ENCODE assay signal across 1 cellular context in the genomic region with DNA sequence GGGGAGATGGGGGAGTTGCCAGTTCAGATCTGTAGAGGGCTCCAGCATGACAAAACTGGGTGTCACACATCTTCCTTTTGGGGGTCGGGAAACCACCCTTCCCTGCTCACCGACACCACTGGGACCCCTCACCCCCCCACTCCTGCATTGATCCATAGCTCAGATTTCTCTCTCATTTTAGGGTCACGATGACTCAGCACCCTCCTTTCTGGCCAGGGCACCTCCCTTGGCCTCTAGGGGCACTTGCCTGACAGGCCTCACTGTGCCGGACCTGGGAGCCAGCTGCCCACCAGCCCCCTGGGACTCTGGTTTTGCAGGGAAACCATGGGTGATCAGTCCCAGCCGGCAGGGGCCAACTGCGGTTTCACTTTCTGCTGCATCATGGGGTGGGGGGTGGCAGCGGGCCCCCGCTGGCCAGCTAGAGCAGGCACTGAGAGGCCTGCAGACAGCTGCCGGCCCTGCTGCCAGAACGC.
TF ChIP-seq lines count a peak whose summit lies in the region.

No MANE protein-coding gene starts in this region.

TF ChIP-seq in HepG2, 621 proteins besides CTCF, POLR2A, EP300 and RAD21 (continued from another document and continues in another):
- TF ChIP-seq ATAD3A (CRISPR knock-in tag; IDR thresholded peaks at IDR 0.05) = no peak
- TF ChIP-seq ZNF619 (CRISPR knock-in tag; IDR thresholded peaks at IDR 0.05) = no peak
- TF ChIP-seq, protein P1, sequence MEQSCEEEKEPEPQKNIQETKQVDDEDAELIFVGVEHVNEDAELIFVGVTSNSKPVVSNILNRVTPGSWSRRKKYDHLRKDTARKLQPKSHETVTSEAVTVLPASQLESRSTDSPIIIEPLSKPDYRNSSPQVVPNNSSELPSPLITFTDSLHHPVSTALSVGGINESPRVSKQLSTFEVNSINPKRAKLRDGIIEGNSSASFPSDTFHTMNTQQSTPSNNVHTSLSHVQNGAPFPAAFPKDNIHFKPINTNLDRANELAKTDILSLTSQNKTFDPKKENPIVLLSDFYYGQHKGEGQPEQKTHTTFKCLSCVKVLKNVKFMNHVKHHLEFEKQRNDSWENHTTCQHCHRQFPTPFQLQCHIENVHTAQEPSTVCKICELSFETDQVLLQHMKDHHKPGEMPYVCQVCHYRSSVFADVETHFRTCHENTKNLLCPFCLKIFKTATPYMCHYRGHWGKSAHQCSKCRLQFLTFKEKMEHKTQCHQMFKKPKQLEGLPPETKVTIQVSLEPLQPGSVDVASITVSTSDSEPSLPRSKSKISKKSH (CRISPR knock-in tag; IDR thresholded peaks at IDR 0.05; ENCODE audit: borderline replicate concordance) = no peak; the same call in 1 of the 2 replicates
- TF ChIP-seq ZNF350 (CRISPR knock-in tag; IDR thresholded peaks at IDR 0.05; ENCODE audit: borderline replicate concordance, low read depth) = no peak
- no peak for TF ChIP-seq BRD4 (CRISPR knock-in tag; IDR thresholded peaks at IDR 0.05)
- TF ChIP-seq FLYWCH1 (CRISPR knock-in tag; IDR thresholded peaks at IDR 0.05) = no peak
- no peak for TF ChIP-seq HES4 (CRISPR knock-in tag; IDR thresholded peaks at IDR 0.05; ENCODE audit: borderline replicate concordance)
- TF ChIP-seq, protein P2, sequence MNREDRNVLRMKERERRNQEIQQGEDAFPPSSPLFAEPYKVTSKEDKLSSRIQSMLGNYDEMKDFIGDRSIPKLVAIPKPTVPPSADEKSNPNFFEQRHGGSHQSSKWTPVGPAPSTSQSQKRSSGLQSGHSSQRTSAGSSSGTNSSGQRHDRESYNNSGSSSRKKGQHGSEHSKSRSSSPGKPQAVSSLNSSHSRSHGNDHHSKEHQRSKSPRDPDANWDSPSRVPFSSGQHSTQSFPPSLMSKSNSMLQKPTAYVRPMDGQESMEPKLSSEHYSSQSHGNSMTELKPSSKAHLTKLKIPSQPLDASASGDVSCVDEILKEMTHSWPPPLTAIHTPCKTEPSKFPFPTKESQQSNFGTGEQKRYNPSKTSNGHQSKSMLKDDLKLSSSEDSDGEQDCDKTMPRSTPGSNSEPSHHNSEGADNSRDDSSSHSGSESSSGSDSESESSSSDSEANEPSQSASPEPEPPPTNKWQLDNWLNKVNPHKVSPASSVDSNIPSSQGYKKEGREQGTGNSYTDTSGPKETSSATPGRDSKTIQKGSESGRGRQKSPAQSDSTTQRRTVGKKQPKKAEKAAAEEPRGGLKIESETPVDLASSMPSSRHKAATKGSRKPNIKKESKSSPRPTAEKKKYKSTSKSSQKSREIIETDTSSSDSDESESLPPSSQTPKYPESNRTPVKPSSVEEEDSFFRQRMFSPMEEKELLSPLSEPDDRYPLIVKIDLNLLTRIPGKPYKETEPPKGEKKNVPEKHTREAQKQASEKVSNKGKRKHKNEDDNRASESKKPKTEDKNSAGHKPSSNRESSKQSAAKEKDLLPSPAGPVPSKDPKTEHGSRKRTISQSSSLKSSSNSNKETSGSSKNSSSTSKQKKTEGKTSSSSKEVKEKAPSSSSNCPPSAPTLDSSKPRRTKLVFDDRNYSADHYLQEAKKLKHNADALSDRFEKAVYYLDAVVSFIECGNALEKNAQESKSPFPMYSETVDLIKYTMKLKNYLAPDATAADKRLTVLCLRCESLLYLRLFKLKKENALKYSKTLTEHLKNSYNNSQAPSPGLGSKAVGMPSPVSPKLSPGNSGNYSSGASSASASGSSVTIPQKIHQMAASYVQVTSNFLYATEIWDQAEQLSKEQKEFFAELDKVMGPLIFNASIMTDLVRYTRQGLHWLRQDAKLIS (CRISPR knock-in tag; IDR thresholded peaks at IDR 0.05) = no peak
- no peak for TF ChIP-seq USF2 (IDR thresholded peaks at IDR 0.05; ENCODE audit: low read depth, low read length)
- no peak for TF ChIP-seq USF2 (CRISPR knock-in tag; IDR thresholded peaks at IDR 0.05; ENCODE audit: borderline replicate concordance)
- TF ChIP-seq, protein P3, sequence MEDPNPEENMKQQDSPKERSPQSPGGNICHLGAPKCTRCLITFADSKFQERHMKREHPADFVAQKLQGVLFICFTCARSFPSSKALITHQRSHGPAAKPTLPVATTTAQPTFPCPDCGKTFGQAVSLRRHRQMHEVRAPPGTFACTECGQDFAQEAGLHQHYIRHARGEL (CRISPR knock-in tag; IDR thresholded peaks at IDR 0.05) = no peak
- no peak for TF ChIP-seq PCBP2 (optimal IDR thresholded peaks at IDR 0.05; ENCODE audit: low read depth, low read length, poor library complexity, severe bottlenecking)
- TF ChIP-seq, protein P4, sequence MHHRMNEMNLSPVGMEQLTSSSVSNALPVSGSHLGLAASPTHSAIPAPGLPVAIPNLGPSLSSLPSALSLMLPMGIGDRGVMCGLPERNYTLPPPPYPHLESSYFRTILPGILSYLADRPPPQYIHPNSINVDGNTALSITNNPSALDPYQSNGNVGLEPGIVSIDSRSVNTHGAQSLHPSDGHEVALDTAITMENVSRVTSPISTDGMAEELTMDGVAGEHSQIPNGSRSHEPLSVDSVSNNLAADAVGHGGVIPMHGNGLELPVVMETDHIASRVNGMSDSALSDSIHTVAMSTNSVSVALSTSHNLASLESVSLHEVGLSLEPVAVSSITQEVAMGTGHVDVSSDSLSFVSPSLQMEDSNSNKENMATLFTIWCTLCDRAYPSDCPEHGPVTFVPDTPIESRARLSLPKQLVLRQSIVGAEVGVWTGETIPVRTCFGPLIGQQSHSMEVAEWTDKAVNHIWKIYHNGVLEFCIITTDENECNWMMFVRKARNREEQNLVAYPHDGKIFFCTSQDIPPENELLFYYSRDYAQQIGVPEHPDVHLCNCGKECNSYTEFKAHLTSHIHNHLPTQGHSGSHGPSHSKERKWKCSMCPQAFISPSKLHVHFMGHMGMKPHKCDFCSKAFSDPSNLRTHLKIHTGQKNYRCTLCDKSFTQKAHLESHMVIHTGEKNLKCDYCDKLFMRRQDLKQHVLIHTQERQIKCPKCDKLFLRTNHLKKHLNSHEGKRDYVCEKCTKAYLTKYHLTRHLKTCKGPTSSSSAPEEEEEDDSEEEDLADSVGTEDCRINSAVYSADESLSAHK (CRISPR knock-in tag; IDR thresholded peaks at IDR 0.05; ENCODE audit: borderline replicate concordance) = no peak
- TF ChIP-seq RFX1 (IDR thresholded peaks at IDR 0.05) = no peak
- no peak for TF ChIP-seq ZNF83 (CRISPR knock-in tag; IDR thresholded peaks at IDR 0.05; ENCODE audit: borderline replicate concordance)
- TF ChIP-seq SRY (CRISPR knock-in tag; IDR thresholded peaks at IDR 0.05) = no peak
- no peak for TF ChIP-seq ZHX2 (IDR thresholded peaks at IDR 0.05; ENCODE audit: low read depth)
- no peak for TF ChIP-seq ZHX2 (CRISPR knock-in tag; IDR thresholded peaks at IDR 0.05; ENCODE audit: borderline replicate concordance)
- no peak for TF ChIP-seq GFI1 (CRISPR knock-in tag; IDR thresholded peaks at IDR 0.05; ENCODE audit: borderline replicate concordance)
- TF ChIP-seq, protein P5, sequence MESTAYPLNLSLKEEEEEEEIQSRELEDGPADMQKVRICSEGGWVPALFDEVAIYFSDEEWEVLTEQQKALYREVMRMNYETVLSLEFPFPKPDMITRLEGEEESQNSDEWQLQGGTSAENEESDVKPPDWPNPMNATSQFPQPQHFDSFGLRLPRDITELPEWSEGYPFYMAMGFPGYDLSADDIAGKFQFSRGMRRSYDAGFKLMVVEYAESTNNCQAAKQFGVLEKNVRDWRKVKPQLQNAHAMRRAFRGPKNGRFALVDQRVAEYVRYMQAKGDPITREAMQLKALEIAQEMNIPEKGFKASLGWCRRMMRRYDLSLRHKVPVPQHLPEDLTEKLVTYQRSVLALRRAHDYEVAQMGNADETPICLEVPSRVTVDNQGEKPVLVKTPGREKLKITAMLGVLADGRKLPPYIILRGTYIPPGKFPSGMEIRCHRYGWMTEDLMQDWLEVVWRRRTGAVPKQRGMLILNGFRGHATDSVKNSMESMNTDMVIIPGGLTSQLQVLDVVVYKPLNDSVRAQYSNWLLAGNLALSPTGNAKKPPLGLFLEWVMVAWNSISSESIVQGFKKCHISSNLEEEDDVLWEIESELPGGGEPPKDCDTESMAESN (CRISPR knock-in tag; conservative IDR thresholded peaks at IDR 0.05) = no peak
- no peak for TF ChIP-seq SPEN (CRISPR knock-in tag; IDR thresholded peaks at IDR 0.05; ENCODE audit: low read depth)
- TF ChIP-seq, protein P6, sequence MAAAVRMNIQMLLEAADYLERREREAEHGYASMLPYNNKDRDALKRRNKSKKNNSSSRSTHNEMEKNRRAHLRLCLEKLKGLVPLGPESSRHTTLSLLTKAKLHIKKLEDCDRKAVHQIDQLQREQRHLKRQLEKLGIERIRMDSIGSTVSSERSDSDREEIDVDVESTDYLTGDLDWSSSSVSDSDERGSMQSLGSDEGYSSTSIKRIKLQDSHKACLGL (CRISPR knock-in tag; IDR thresholded peaks at IDR 0.05) = no peak
- no peak for TF ChIP-seq ETV6 (CRISPR knock-in tag; conservative IDR thresholded peaks at IDR 0.05)
- no peak for TF ChIP-seq ATRX (CRISPR knock-in tag; IDR thresholded peaks at IDR 0.05; ENCODE audit: borderline replicate concordance)
- TF ChIP-seq MAZ (IDR thresholded peaks at IDR 0.05; ENCODE audit: borderline replicate concordance, low read depth, low read length) = no peak
- TF ChIP-seq MAZ (CRISPR knock-in tag; IDR thresholded peaks at IDR 0.05; ENCODE audit: low read depth) = no peak
- no peak for TF ChIP-seq FOXJ3 (CRISPR knock-in tag; IDR thresholded peaks at IDR 0.05; ENCODE audit: borderline replicate concordance)
- TF ChIP-seq TFDP2 (CRISPR knock-in tag; IDR thresholded peaks at IDR 0.05) = no peak
